11 cellular contexts compared by ENCODE assay signal in the genomic region with DNA sequence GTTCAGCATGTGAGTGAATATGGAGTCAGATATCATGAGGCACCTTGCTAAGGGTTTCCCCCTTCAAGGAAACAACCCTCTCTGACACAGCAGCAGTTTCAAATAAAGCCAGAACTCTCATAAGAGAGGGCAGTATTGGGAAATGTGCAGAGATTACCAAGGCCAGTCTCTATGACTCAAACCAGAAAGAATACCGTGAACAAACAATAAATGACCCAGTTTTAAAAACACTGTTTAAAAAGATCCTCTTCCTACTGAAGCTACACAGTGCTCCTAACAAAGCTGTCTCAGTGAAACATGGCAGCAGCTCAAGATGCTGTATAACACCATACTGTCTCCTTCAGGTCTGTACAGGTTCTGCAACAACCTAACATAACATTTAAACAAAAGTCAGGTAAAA.
DNase-seq lines count a peak whose midpoint lies in the region; ATAC-seq and TF ChIP-seq lines count a peak whose summit lies in the region.
"Had no signal": no experiment of that assay in that cellular context is flagged by ENCODE, and none has a peak within 500 bp of the region (broad histone marks: within the 10 kb centered on the region; RNA-seq: fewer than 3 reads in every experiment).

No MANE protein-coding gene starts in this region.

- H3K9me3 ChIP-seq in mammary epithelial cell (replicated peaks; ENCODE audit: insufficient read depth, low read length) (no peaks in the 10 kb centered on the region), mucosa of descending colon (no peaks in the 10 kb centered on the region)
- H3K9me3 ChIP-seq: HAP-1 had no signal

- H3K4me3 ChIP-seq in BJ (ENCODE audit: low read depth, low read length) (no peak overlapping the region), mammary epithelial cell (replicated peaks in 1 of 3; ENCODE audit: insufficient read depth in 1 of 3, low read depth in 2 of 3, low read length in 3 of 3) (no peak overlapping the region), mucosa of descending colon (no peak overlapping the region)
- H3K4me3 ChIP-seq: HAP-1 had no signal

- dilution Hi-C loops in mammary epithelial cell (cut with HindIII; ENCODE audit: low sequenced_read_pairs), result loop anchor here (5.0 kb wide), 3 partner anchors 78 to 273 kb away; no protein-coding TSS in a partner anchor

- peaks cover 40% of the 10 kb centered on the region for H3K4me1 Mint-ChIP-seq in HFFc6 (ENCODE audit: low read depth)

- H3K27ac ChIP-seq in mammary epithelial cell (ENCODE audit: insufficient read depth, low read depth, low read length), result no peak overlapping the region

- DNase-seq in BJ (ENCODE audit: low read depth) (no peak), HFFc6 (peak; percentile 62), mammary epithelial cell (peak; percentile 60), mucosa of descending colon (no peak), NCI-H510A treated with DMSO at 0.1 percent for 48 hours (lab: John Stamatoyannopoulos, UW) (no peak), HPDE6-E6E7 (ENCODE audit: extremely low spot score) (no peak), T-helper 2 cell (no peak)
- DNase-seq: activated effector memory CD4-positive, alpha-beta T cell treated with Interleukin-2 at 50 U/mL for 16 hours; Right ventricle myocardium superior had no signal

- no peak overlapping the region for H3K4me2 ChIP-seq in mammary epithelial cell (ENCODE audit: insufficient read depth, low read depth, low read length)

- H3K9ac ChIP-seq in mammary epithelial cell (ENCODE audit: insufficient read depth, low read length), result no peak overlapping the region

- H3K4me1 ChIP-seq in mammary epithelial cell (ENCODE audit: insufficient read depth, low read length) (peaks cover 5% of the 10 kb centered on the region), mucosa of descending colon (ENCODE audit: low read depth) (no peaks in the 10 kb centered on the region)

- H3K36me3 ChIP-seq in BJ (ENCODE audit: control insufficient read depth, insufficient read depth, low read length) (peaks cover 5% of the 10 kb centered on the region), mammary epithelial cell (ENCODE audit: insufficient read depth, low read length) (peaks cover 3% of the 10 kb centered on the region), mucosa of descending colon (ENCODE audit: low read depth) (no peaks in the 10 kb centered on the region)

- no peaks in the 10 kb centered on the region; the same call in 1 of the 2 replicates for H3K27me3 Mint-ChIP-seq in HFFc6 (ENCODE audit: insufficient read depth)

- no peak overlapping the region for H3K4me3 Mint-ChIP-seq in HFFc6

- no TSS peak for BruUV-seq in mammary epithelial cell (replicated peaks; lab: Mats Ljungman, UMichigan)

- intact Hi-C loops in mammary epithelial cell (cut with micrococcal nuclease), result no loop called here
- intact Hi-C loops in mucosa of descending colon (cut with DNase I, micrococcal nuclease), result loop anchor here in 1 of 2 donors (5.0 kb wide), 1 partner anchor 113 kb away; no protein-coding TSS in a partner anchor

- H3K36me3 Mint-ChIP-seq in HFFc6 (ENCODE audit: low read depth), result peaks cover 9% of the 10 kb centered on the region

- H2AFZ ChIP-seq in mammary epithelial cell (ENCODE audit: low read depth, low read length), result no peak overlapping the region

- no peaks in the 10 kb centered on the region for H3K27me3 ChIP-seq in BJ (ENCODE audit: control insufficient read depth, insufficient read depth, low read length)
- H3K27me3 ChIP-seq in mammary epithelial cell (ENCODE audit: insufficient read depth, low read length), result peaks cover 2% of the 10 kb centered on the region

- in situ Hi-C loops in mammary epithelial cell (cut with MboI; ENCODE audit: low sequenced_read_pairs in 2 of 2), result loop anchor here (5.0 to 10.0 kb wide), 2 partner anchors 108 to 270 kb away; no protein-coding TSS in a partner anchor

- POLR2A ChIA-PET in BJ (lab: Charles Lee), result no interaction called here

- CTCF ChIA-PET in BJ (lab: Yijun Ruan, JAX), result interaction anchor here (0.7 to 9.2 kb wide), 5 partner anchors 16 to 272 kb away, joined by 3 to 161 read pairs (median 6); partner anchors contain the start of genes KIAA0319L and NCDN
- CTCF ChIA-PET in mammary epithelial cell (lab: Charles Lee; ENCODE audit: low non-redundant PET), result no interaction called here

- ATAC-seq in mucosa of descending colon, result peak; percentile 17
- ATAC-seq in HG02885 (IDR thresholded peaks at IDR 0.05; ENCODE audit: poor library complexity, unreplicated experiment), result no peak

- H3K79me2 ChIP-seq in mammary epithelial cell (ENCODE audit: insufficient read depth, low read length), result no peaks in the 10 kb centered on the region

- TF ChIP-seq CTCF in BJ (IDR thresholded peaks at IDR 0.05; ENCODE audit: insufficient read depth, low read depth, low read length) (peak; percentile 41), HFFc6 (IDR thresholded peaks at IDR 0.05) (peak; percentile 61), mammary epithelial cell (conservative IDR thresholded peaks at IDR 0.05 in 1 of 2, IDR thresholded peaks at IDR 0.05 in 1 of 2; ENCODE audit: extremely low read depth in 1 of 2, insufficient read depth in 1 of 2, low read depth in 1 of 2, low read length in 2 of 2) (peak; percentile 9 to 22), mucosa of descending colon (IDR thresholded peaks at IDR 0.05) (no peak)

- no peaks in the 10 kb centered on the region for H4K20me1 ChIP-seq in mammary epithelial cell (ENCODE audit: insufficient read depth, low read length)

- no peaks in the 10 kb centered on the region for H3K9me3 Mint-ChIP-seq in HFFc6

- peak overlapping the region; percentile 50; the same call in 1 of the 2 replicates for H3K27ac Mint-ChIP-seq in HFFc6

- WGBS in mammary epithelial cell (ENCODE audit: low coverage, missing lambda C conversion rate), result 86% methylated on average over 1 of the region's 1 CpG

Comparison
In these comparisons a context has a peak if more than half of its experiments do, and no peak if none do; other contexts are left out.
1. DNase-seq: peak in HFFc6 (single experiment) and mammary epithelial cell (single experiment); none in BJ (single experiment), mucosa of descending colon (0 of 3), NCI-H510A treated with DMSO at 0.1 percent for 48 hours (single experiment), HPDE6-E6E7 (single experiment) and T-helper 2 cell (0 of 5).